23 cellular contexts compared by ENCODE assay signal in genomic region chr3:34264650-34265049, GRCh38.
"Had no signal": no experiment of that assay in that cellular context is flagged by ENCODE, and none has a peak within 500 bp of the region (broad histone marks: within the 10 kb centered on the region; RNA-seq: fewer than 3 reads in every experiment).

No MANE protein-coding gene starts in this region.

- DNase-seq: activated CD4-positive, alpha-beta memory T cell treated with anti-CD3 and anti-CD28 coated beads for 36 hours; activated CD4-positive, alpha-beta T cell treated with anti-CD3 and anti-CD28 coated beads for 48 hours; activated CD4-positive, CD25-positive, alpha-beta regulatory T cell; activated naive CD4-positive, alpha-beta T cell treated with anti-CD3 and anti-CD28 coated beads for 36 hours; activated naive CD8-positive, alpha-beta T cell treated with anti-CD3 and anti-CD28 coated beads, Interleukin-2, amount 10 ng/mL, durations not matched to agents 7 days and 5 days; activated T-cell treated with anti-CD3 and anti-CD28 coated beads, Interleukin-2, amount 50 U/mL, for 48 hours; amniotic stem cell; cerebellar nuclear complex; cortex of kidney; endodermal cell; esophagus squamous epithelium; heart right ventricle; islet precursor cell; left cardiac atrium; pancreas; psoas muscle; spleen; stimulated activated CD4-positive, alpha-beta T cell treated with anti-CD3 and anti-CD28 coated beads, Interleukin-4, amount 100 ng/mL, for 1 hour; stimulated activated naive CD4-positive, alpha-beta T cell; testis had no signal

- H3K4me3 Mint-ChIP-seq: activated CD4-positive, alpha-beta memory T cell treated with anti-CD3 and anti-CD28 coated beads for 36 hours; activated naive CD4-positive, alpha-beta T cell treated with anti-CD3 and anti-CD28 coated beads for 36 hours; activated naive CD8-positive, alpha-beta T cell treated with anti-CD3 and anti-CD28 coated beads, Interleukin-2, amount 10 ng/mL, durations not matched to agents 7 days and 5 days; endodermal cell; memory B cell; nephron; type B pancreatic cell had no signal

- H3K27me3 Mint-ChIP-seq: type B pancreatic cell had no signal

- H3K27ac Mint-ChIP-seq: activated CD4-positive, alpha-beta memory T cell treated with anti-CD3 and anti-CD28 coated beads for 36 hours; activated naive CD4-positive, alpha-beta T cell treated with anti-CD3 and anti-CD28 coated beads for 36 hours; activated naive CD8-positive, alpha-beta T cell treated with anti-CD3 and anti-CD28 coated beads, Interleukin-2, amount 10 ng/mL, durations not matched to agents 7 days and 5 days; endodermal cell; memory B cell; type B pancreatic cell had no signal

- H3K4me1 Mint-ChIP-seq: activated naive CD8-positive, alpha-beta T cell treated with anti-CD3 and anti-CD28 coated beads, Interleukin-2, amount 10 ng/mL, durations not matched to agents 7 days and 5 days had no signal

- ATAC-seq: heart right ventricle, pancreas, psoas muscle had no signal

- H3K36me3 Mint-ChIP-seq: activated CD4-positive, alpha-beta memory T cell treated with anti-CD3 and anti-CD28 coated beads for 36 hours; activated naive CD8-positive, alpha-beta T cell treated with anti-CD3 and anti-CD28 coated beads, Interleukin-2, amount 10 ng/mL, durations not matched to agents 7 days and 5 days; type B pancreatic cell had no signal

- H3K9me3 Mint-ChIP-seq: activated CD4-positive, alpha-beta memory T cell treated with anti-CD3 and anti-CD28 coated beads for 36 hours; activated naive CD4-positive, alpha-beta T cell treated with anti-CD3 and anti-CD28 coated beads for 36 hours; activated naive CD8-positive, alpha-beta T cell treated with anti-CD3 and anti-CD28 coated beads, Interleukin-2, amount 10 ng/mL, durations not matched to agents 7 days and 5 days; endodermal cell; memory B cell; nephron; type B pancreatic cell had no signal
